8 cellular contexts compared by ENCODE assay signal in genomic region chr2:112500850-112501484, GRCh38. TPM values are rescaled to one million over a fixed set of nuclear protein-coding genes. Genes with fewer than 3 reads are reported as not detected.
DNase-seq lines count a peak whose midpoint lies in the region; ATAC-seq, FAIRE-seq and TF ChIP-seq lines count a peak whose summit lies in the region.
"Not testable (repeated sequence)": the region's sequence is repeated elsewhere in the genome, so short reads cannot be mapped to it uniquely, and the experiment has no call there.

No MANE protein-coding gene starts in this region.

- not testable (repeated sequence) for H3K9me3 ChIP-seq in endothelial cell of umbilical vein (replicated peaks; ENCODE audit: control insufficient read depth, insufficient read depth, low read length)

- not testable (repeated sequence) for H3K4me3 ChIP-seq in endothelial cell of umbilical vein (replicated peaks in 1 of 3; ENCODE audit: insufficient read depth in 1 of 3, low read depth in 1 of 3, low read length in 3 of 3)

- H3K4me2 ChIP-seq in endothelial cell of umbilical vein (ENCODE audit: insufficient read depth, low read length): not testable (repeated sequence)

- not testable (repeated sequence) for H3K4me3 Mint-ChIP-seq in activated T-cell treated with anti-CD3 and anti-CD28 coated beads, Interleukin-2, amount 50 U/mL, for 72 hours

- dilution Hi-C loops in endothelial cell of umbilical vein (cut with MboI; ENCODE audit: extremely low pct_ligation_motif_present, low sequenced_read_pairs): not testable (repeated sequence)

- BruUV-seq in endothelial cell of umbilical vein (replicated peaks; lab: Mats Ljungman, UMichigan): not testable (repeated sequence)

- H3K4me1 ChIP-seq in endothelial cell of umbilical vein (ENCODE audit: control insufficient read depth, extremely low read depth, insufficient read depth, low read length): not testable (repeated sequence)

- not testable (repeated sequence) for H3K27ac ChIP-seq in endothelial cell of umbilical vein (ENCODE audit: insufficient read depth, low read depth, low read length)

- not testable (repeated sequence) for H3K9me1 ChIP-seq in endothelial cell of umbilical vein (replicated peaks; ENCODE audit: control insufficient read depth, extremely low read depth, insufficient read depth, low read length)

- not testable (repeated sequence) for H3K36me3 ChIP-seq in endothelial cell of umbilical vein (ENCODE audit: control insufficient read depth in 2 of 2, extremely low read depth in 1 of 2, insufficient read depth in 2 of 2, low read length in 2 of 2)

- H3K27me3 ChIP-seq in endothelial cell of umbilical vein (ENCODE audit: control insufficient read depth in 2 of 2, insufficient read depth in 2 of 2, low read length in 2 of 2): not testable (repeated sequence)

- H3K79me2 ChIP-seq in endothelial cell of umbilical vein (ENCODE audit: control insufficient read depth, insufficient read depth, low read length): not testable (repeated sequence)

- not testable (repeated sequence) for H3K36me3 Mint-ChIP-seq in activated T-cell treated with anti-CD3 and anti-CD28 coated beads, Interleukin-2, amount 50 U/mL, for 72 hours (ENCODE audit: insufficient read depth in 2 of 2)

- not testable (repeated sequence) for H3K27me3 Mint-ChIP-seq in activated T-cell treated with anti-CD3 and anti-CD28 coated beads, Interleukin-2, amount 50 U/mL, for 72 hours (ENCODE audit: low read depth)

- not testable (repeated sequence) for H3K27ac Mint-ChIP-seq in activated T-cell treated with anti-CD3 and anti-CD28 coated beads, Interleukin-2, amount 50 U/mL, for 72 hours

- not testable (repeated sequence) for H3K4me1 Mint-ChIP-seq in activated T-cell treated with anti-CD3 and anti-CD28 coated beads, Interleukin-2, amount 50 U/mL, for 72 hours (ENCODE audit: low read depth)

- H3K9ac ChIP-seq in endothelial cell of umbilical vein (replicated peaks; ENCODE audit: extremely low read depth, insufficient read depth, low read length): not testable (repeated sequence)

- not testable (repeated sequence) for H2AFZ ChIP-seq in endothelial cell of umbilical vein (ENCODE audit: low read depth, low read length)

- TF ChIP-seq CTCF in endothelial cell of umbilical vein (IDR thresholded peaks at IDR 0.05; ENCODE audit: extremely low read depth in 1 of 2, insufficient read depth in 1 of 2, low read depth in 1 of 2, low read length in 2 of 2): peak; percentile 6 to 13

- not testable (repeated sequence) for H4K20me1 ChIP-seq in endothelial cell of umbilical vein (replicated peaks; ENCODE audit: control insufficient read depth, extremely low read depth, insufficient read depth, low read length)

- POLR2A ChIA-PET in endothelial cell of umbilical vein (lab: Charles Lee): not testable (repeated sequence)

- not testable (repeated sequence) for TF ChIP-seq POLR2A in endothelial cell of umbilical vein (IDR thresholded peaks at IDR 0.05; ENCODE audit: low read depth, low read length)

- ATAC-seq in GM19035 (IDR thresholded peaks at IDR 0.05; ENCODE audit: unreplicated experiment): peak; percentile 64
- ATAC-seq in SK-N-SH treated with all-trans-retinoic acid at 6 μM for 48 hours: peak; percentile 92
- ATAC-seq in activated T-cell treated with anti-CD3 and anti-CD28 coated beads, Interleukin-2, amount 50 U/mL, for 72 hours (replicated peaks in 1 of 2): peak; percentile 51 to 55
- ATAC-seq in left lobe of liver: peak; percentile 97

- H3K9me3 Mint-ChIP-seq in activated T-cell treated with anti-CD3 and anti-CD28 coated beads, Interleukin-2, amount 50 U/mL, for 72 hours: not testable (repeated sequence)

- DNase-seq in Ammon's horn (ENCODE audit: low spot score): peak; percentile 53
- peak; percentile 17 for DNase-seq in NCI-H1092 treated with DMSO at 0.1 percent for 48 hours (lab: John Stamatoyannopoulos, UW)
- DNase-seq in activated T-cell treated with anti-CD3 and anti-CD28 coated beads, Interleukin-2, amount 50 U/mL, for 72 hours; left lobe of liver (ENCODE audit: low spot score): not testable (repeated sequence)
- DNase-seq in endothelial cell of umbilical vein (ENCODE audit: low read depth, low spot score): peak; percentile 64
- peak; percentile 35 for DNase-seq in stimulated activated CD4-positive, alpha-beta T cell treated with anti-CD3 and anti-CD28 coated beads, Interleukin-2, amount 100 ng/mL, for 4 hours (ENCODE audit: low read depth)

- CTCF ChIA-PET in endothelial cell of umbilical vein (lab: Charles Lee): interaction anchor here (0.6 to 1.1 kb wide), 10 partner anchors 9 to 241 kb away, joined by 3 to 20 read pairs (median 4); no protein-coding TSS in a partner anchor

- intact Hi-C loops in endothelial cell of umbilical vein (cut with micrococcal nuclease): loop anchor here (5.0 kb wide), 1 partner anchor 379 kb away; no protein-coding TSS in a partner anchor

- FAIRE-seq in endothelial cell of umbilical vein (lab: Jason Lieb, UNC): not testable (repeated sequence)

RNA-seq across cellular contexts. Expression of gene TTL, which starts 19.0 kb away (rescaled TPM):
- total RNA-seq in activated T-cell treated with anti-CD3 and anti-CD28 coated beads, Interleukin-2, amount 50 U/mL, for 72 hours: 10 to 100 TPM; 28.8 to 32.5 TPM
- total RNA-seq in endothelial cell of umbilical vein: 66.8 and 71.0 TPM in 2 replicates
- 17.9 and 21.9 TPM in 2 replicates for polyA plus RNA-seq in endothelial cell of umbilical vein
- 22.7 and 23.9 TPM in 2 replicates for polyA plus RNA-seq in endothelial cell of umbilical vein (2011; cell fraction: cytosol; rRNA removed)
- polyA plus RNA-seq in endothelial cell of umbilical vein (2011; cell fraction: nucleus; rRNA removed): 34.9 and 40.9 TPM in 2 replicates
- 52.1 and 63.9 TPM in 2 replicates for polyA plus RNA-seq in endothelial cell of umbilical vein (2012)
- polyA minus RNA-seq in endothelial cell of umbilical vein: 54.3 and 59.0 TPM in 2 replicates
- 30.0 TPM for polyA minus RNA-seq in endothelial cell of umbilical vein (2011; cell fraction: cytosol; rRNA and poly(A)+ RNA removed)
- polyA minus RNA-seq in endothelial cell of umbilical vein (2011; cell fraction: nucleus; rRNA and poly(A)+ RNA removed): 20.8 and 32.0 TPM in 2 replicates
- 16.4 TPM for total RNA-seq in left lobe of liver

RNA-seq across cellular contexts. Expression of gene POLR1B, which starts 41.3 kb away (rescaled TPM):
- total RNA-seq in activated T-cell treated with anti-CD3 and anti-CD28 coated beads, Interleukin-2, amount 50 U/mL, for 72 hours: 10 to 100 TPM; 39.3 to 45.3 TPM
- total RNA-seq in endothelial cell of umbilical vein (21.3 and 28.9 TPM in 2 replicates), left lobe of liver (16.2 TPM)
- polyA plus RNA-seq in endothelial cell of umbilical vein: 12.2 and 13.8 TPM in 2 replicates
- polyA plus RNA-seq in endothelial cell of umbilical vein (2011; cell fraction: cytosol; rRNA removed): 9.0 and 9.3 TPM in 2 replicates
- 13.0 and 16.0 TPM in 2 replicates for polyA plus RNA-seq in endothelial cell of umbilical vein (2011; cell fraction: nucleus; rRNA removed)
- 13.8 and 24.3 TPM in 2 replicates for polyA plus RNA-seq in endothelial cell of umbilical vein (2012)
- 36.9 and 49.4 TPM in 2 replicates for polyA minus RNA-seq in endothelial cell of umbilical vein
- polyA minus RNA-seq in endothelial cell of umbilical vein (2011; cell fraction: cytosol; rRNA and poly(A)+ RNA removed): 35.9 TPM
- 18.5 and 20.1 TPM in 2 replicates for polyA minus RNA-seq in endothelial cell of umbilical vein (2011; cell fraction: nucleus; rRNA and poly(A)+ RNA removed)
